In genomic region chr6:131754715-131755567, GRCh38 we compare ENCODE assay signal across 20 cellular contexts. TPM values are rescaled to one million over a fixed set of nuclear protein-coding genes. Genes with fewer than 3 reads are reported as not detected.
DNase-seq lines count a peak whose midpoint lies in the region; ATAC-seq, FAIRE-seq and TF ChIP-seq lines count a peak whose summit lies in the region.
"Had no signal": no experiment of that assay in that cellular context is flagged by ENCODE, and none has a peak within 500 bp of the region (broad histone marks: within the 10 kb centered on the region; RNA-seq: fewer than 3 reads in every experiment).

No MANE protein-coding gene starts in this region.

- no peaks in the 10 kb centered on the region for H3K9me3 Mint-ChIP-seq in activated naive CD4-positive, alpha-beta T cell treated with anti-CD3 and anti-CD28 coated beads, Interleukin-2, amount 10 ng/mL, durations not matched to agents 7 days and 5 days

- H3K4me2 ChIP-seq in endothelial cell of umbilical vein (ENCODE audit: insufficient read depth, low read length) = no peak overlapping the region
- peak overlapping the region; percentile 27 for H3K4me2 ChIP-seq in osteoblast (ENCODE audit: insufficient read depth, low read length)

- H2AFZ ChIP-seq in endothelial cell of umbilical vein (ENCODE audit: low read depth, low read length) = peak overlapping the region; percentile 25
- no peak overlapping the region for H2AFZ ChIP-seq in osteoblast (ENCODE audit: low read length)

- CTCF ChIA-PET in endothelial cell of umbilical vein (lab: Charles Lee) = interaction anchor here (0.8 kb wide), 1 partner anchor 12 kb away, joined by 3 read pairs; no protein-coding TSS in a partner anchor
- CTCF ChIA-PET in activated naive CD4-positive, alpha-beta T cell treated with anti-CD3 and anti-CD28 coated beads, Interleukin-2, amount 10 ng/mL, durations not matched to agents 7 days and 5 days (lab: Charles Lee) = no interaction called here

- H3K27me3 ChIP-seq in SJSA1 (replicated peaks) (no peaks in the 10 kb centered on the region), endothelial cell of umbilical vein (ENCODE audit: control insufficient read depth in 2 of 2, insufficient read depth in 2 of 2, low read length in 2 of 2) (peaks cover 0 to 2% of the 10 kb centered on the region in 2 experiments), osteoblast (ENCODE audit: insufficient read depth, low read length) (no peaks in the 10 kb centered on the region)
- H3K27me3 ChIP-seq: pancreas had no signal

- dilution Hi-C loops in endothelial cell of umbilical vein (cut with MboI; ENCODE audit: extremely low pct_ligation_motif_present, low sequenced_read_pairs) = no loop called here

- no peak overlapping the region for H3K9ac ChIP-seq in endothelial cell of umbilical vein (replicated peaks; ENCODE audit: extremely low read depth, insufficient read depth, low read length)

- H3K27ac ChIP-seq in SJSA1 (peak overlapping the region; percentile 68), endothelial cell of umbilical vein (ENCODE audit: insufficient read depth, low read depth, low read length) (no peak overlapping the region), osteoblast (ENCODE audit: low read depth, low read length) (peak overlapping the region; percentile 97)
- H3K27ac ChIP-seq: pancreas, RWPE1 had no signal

- ATAC-seq in HG03175 (IDR thresholded peaks at IDR 0.05; ENCODE audit: unreplicated experiment) = no peak
- no peak for ATAC-seq in omental fat pad (ENCODE audit: low FRiP score)
- ATAC-seq: activated CD8-positive, alpha-beta memory T cell treated with anti-CD3 and anti-CD28 coated beads, Interleukin-2, amount 10 ng/mL, durations not matched to agents 7 days and 5 days; left colon; pancreas had no signal

- POLR2A ChIA-PET in endothelial cell of umbilical vein (lab: Charles Lee) = no interaction called here

- H3K4me1 Mint-ChIP-seq in activated naive CD4-positive, alpha-beta T cell treated with anti-CD3 and anti-CD28 coated beads, Interleukin-2, amount 10 ng/mL, durations not matched to agents 7 days and 5 days = no peaks in the 10 kb centered on the region
- H3K4me1 Mint-ChIP-seq: activated CD8-positive, alpha-beta memory T cell treated with anti-CD3 and anti-CD28 coated beads, Interleukin-2, amount 10 ng/mL, durations not matched to agents 7 days and 5 days had no signal

- DNase-seq in H4 (ENCODE audit: low spot score) = peak; percentile 77
- DNase-seq in SJSA1 (ENCODE audit: low read depth in 1 of 2, low spot score in 2 of 2) = peak; percentile 53 to 84
- no peak for DNase-seq in endothelial cell of umbilical vein (ENCODE audit: low read depth, low spot score)
- peak; percentile 38 for DNase-seq in osteoblast (ENCODE audit: insufficient read length, low spot score, missing footprints)
- DNase-seq in omental fat pad (ENCODE audit: low spot score) = no peak
- no peak for DNase-seq in activated naive CD4-positive, alpha-beta T cell treated with anti-CD3 and anti-CD28 coated beads, Interleukin-2, amount 10 ng/mL, durations not matched to agents 7 days and 5 days
- DNase-seq: activated CD4-positive, alpha-beta T cell treated with anti-CD3 and anti-CD28 coated beads for 1 hour; activated CD8-positive, alpha-beta memory T cell treated with anti-CD3 and anti-CD28 coated beads, Interleukin-2, amount 10 ng/mL, durations not matched to agents 7 days and 5 days; Calu3; left colon; NCI-H1417 treated with DMSO at 0.1 percent for 48 hours; pancreas; stimulated activated CD4-positive, alpha-beta T cell treated with anti-CD3 and anti-CD28 coated beads, Interleukin-4, amount 100 ng/mL, for 24 hours; substantia nigra had no signal

- H3K36me3 ChIP-seq in SJSA1 (no peaks in the 10 kb centered on the region), endothelial cell of umbilical vein (ENCODE audit: control insufficient read depth in 2 of 2, extremely low read depth in 1 of 2, insufficient read depth in 2 of 2, low read length in 2 of 2) (no peaks in the 10 kb centered on the region), osteoblast (ENCODE audit: insufficient read depth, low read length) (no peaks in the 10 kb centered on the region)
- H3K36me3 ChIP-seq: pancreas had no signal

- intact Hi-C loops in endothelial cell of umbilical vein (cut with micrococcal nuclease) = no loop called here

- no peaks in the 10 kb centered on the region for H3K9me1 ChIP-seq in endothelial cell of umbilical vein (replicated peaks; ENCODE audit: control insufficient read depth, extremely low read depth, insufficient read depth, low read length)

- H3K79me2 ChIP-seq in endothelial cell of umbilical vein (ENCODE audit: control insufficient read depth, insufficient read depth, low read length) = no peaks in the 10 kb centered on the region
- no peaks in the 10 kb centered on the region for H3K79me2 ChIP-seq in osteoblast (ENCODE audit: insufficient read depth, low read length)

- H3K4me3 ChIP-seq in SJSA1 = no peak overlapping the region
- no peak overlapping the region for H3K4me3 ChIP-seq in endothelial cell of umbilical vein (replicated peaks in 1 of 3; ENCODE audit: insufficient read depth in 1 of 3, low read depth in 1 of 3, low read length in 3 of 3)
- H3K4me3 ChIP-seq in osteoblast (ENCODE audit: insufficient read depth, low read length) = no peak overlapping the region
- H3K4me3 ChIP-seq: pancreas, skin epidermis had no signal

- H3K27ac Mint-ChIP-seq in activated naive CD4-positive, alpha-beta T cell treated with anti-CD3 and anti-CD28 coated beads, Interleukin-2, amount 10 ng/mL, durations not matched to agents 7 days and 5 days = no peak overlapping the region
- H3K27ac Mint-ChIP-seq: activated CD8-positive, alpha-beta memory T cell treated with anti-CD3 and anti-CD28 coated beads, Interleukin-2, amount 10 ng/mL, durations not matched to agents 7 days and 5 days had no signal

- H3K27me3 Mint-ChIP-seq in activated naive CD4-positive, alpha-beta T cell treated with anti-CD3 and anti-CD28 coated beads, Interleukin-2, amount 10 ng/mL, durations not matched to agents 7 days and 5 days = peaks cover 4% of the 10 kb centered on the region

- H3K36me3 Mint-ChIP-seq in activated naive CD4-positive, alpha-beta T cell treated with anti-CD3 and anti-CD28 coated beads, Interleukin-2, amount 10 ng/mL, durations not matched to agents 7 days and 5 days = no peaks in the 10 kb centered on the region
- H3K36me3 Mint-ChIP-seq: activated CD8-positive, alpha-beta memory T cell treated with anti-CD3 and anti-CD28 coated beads, Interleukin-2, amount 10 ng/mL, durations not matched to agents 7 days and 5 days had no signal

- no peak for FAIRE-seq in endothelial cell of umbilical vein (lab: Jason Lieb, UNC)
- FAIRE-seq: H54, pancreas had no signal

- no peak overlapping the region for H3K4me3 Mint-ChIP-seq in activated naive CD4-positive, alpha-beta T cell treated with anti-CD3 and anti-CD28 coated beads, Interleukin-2, amount 10 ng/mL, durations not matched to agents 7 days and 5 days
- H3K4me3 Mint-ChIP-seq: activated CD8-positive, alpha-beta memory T cell treated with anti-CD3 and anti-CD28 coated beads, Interleukin-2, amount 10 ng/mL, durations not matched to agents 7 days and 5 days had no signal

- peaks cover 53% of the 10 kb centered on the region for H3K4me1 ChIP-seq in SJSA1 (replicated peaks)
- no peaks in the 10 kb centered on the region for H3K4me1 ChIP-seq in endothelial cell of umbilical vein (ENCODE audit: control insufficient read depth, extremely low read depth, insufficient read depth, low read length)
- H3K4me1 ChIP-seq in osteoblast (ENCODE audit: insufficient read depth, low read length) = peaks cover 42% of the 10 kb centered on the region
- H3K4me1 ChIP-seq: pancreas had no signal

- H4K20me1 ChIP-seq in endothelial cell of umbilical vein (replicated peaks; ENCODE audit: control insufficient read depth, extremely low read depth, insufficient read depth, low read length) (no peaks in the 10 kb centered on the region), osteoblast (ENCODE audit: insufficient read depth, low read length) (no peaks in the 10 kb centered on the region)

- H3K9me3 ChIP-seq in SJSA1 (replicated peaks) (no peaks in the 10 kb centered on the region), endothelial cell of umbilical vein (replicated peaks; ENCODE audit: control insufficient read depth, insufficient read depth, low read length) (no peaks in the 10 kb centered on the region), osteoblast (ENCODE audit: low read depth, low read length) (no peaks in the 10 kb centered on the region)
- H3K9me3 ChIP-seq: pancreas had no signal

- TF ChIP-seq POLR2A in endothelial cell of umbilical vein (IDR thresholded peaks at IDR 0.05; ENCODE audit: low read depth, low read length) = no peak

- no TSS peak for BruUV-seq in endothelial cell of umbilical vein (replicated peaks; lab: Mats Ljungman, UMichigan)

- TF ChIP-seq CTCF in endothelial cell of umbilical vein (IDR thresholded peaks at IDR 0.05; ENCODE audit: extremely low read depth in 1 of 2, insufficient read depth in 1 of 2, low read depth in 1 of 2, low read length in 2 of 2) = no peak
- TF ChIP-seq CTCF in osteoblast (IDR thresholded peaks at IDR 0.05; ENCODE audit: extremely low read depth, low read depth, low read length) = no peak
- no peak for TF ChIP-seq CTCF in omental fat pad (IDR thresholded peaks at IDR 0.05)

RNA-seq across cellular contexts. Expression of gene CTAGE9, which starts 44.1 kb away (rescaled TPM):
- total RNA-seq in H4 (2014; rRNA removed; shearing (Covaris generic)) = not detected in 2 replicates
- total RNA-seq in SJSA1 (2014; rRNA removed; shearing (Covaris generic)) = 0.26 TPM in 1 of 2 replicates, not detected in the other
- total RNA-seq in endothelial cell of umbilical vein (not detected in 2 replicates), osteoblast (not detected in 2 replicates), omental fat pad (under 1 TPM in 1 of 4 donors, not detected in 3; 0.19 TPM)
- polyA plus RNA-seq in endothelial cell of umbilical vein = not detected in 2 replicates
- not detected in 2 replicates for polyA plus RNA-seq in endothelial cell of umbilical vein (2011; cell fraction: cytosol; rRNA removed)
- polyA plus RNA-seq in endothelial cell of umbilical vein (2011; cell fraction: nucleus; rRNA removed) = not detected in 2 replicates
- not detected in 2 replicates for polyA plus RNA-seq in endothelial cell of umbilical vein (2012)
- not detected in 2 replicates for polyA minus RNA-seq in endothelial cell of umbilical vein
- not detected for polyA minus RNA-seq in endothelial cell of umbilical vein (2011; cell fraction: cytosol; rRNA and poly(A)+ RNA removed)
- polyA minus RNA-seq in endothelial cell of umbilical vein (2011; cell fraction: nucleus; rRNA and poly(A)+ RNA removed) = not detected in 2 replicates
- total RNA-seq: activated CD8-positive, alpha-beta memory T cell treated with anti-CD3 and anti-CD28 coated beads, Interleukin-2, amount 10 ng/mL, durations not matched to agents 7 days and 5 days; Calu3; left colon; LHCN-M2; pancreas; T-helper 1 cell treated with Interleukin-12 subunit alpha and Interleukin-12 subunit beta and Interleukin-4 antibody, amounts not matched to agents 30 ng/mL and 1 ng/mL, for 36 hours had no signal
- polyA plus RNA-seq: pancreas had no signal

RNA-seq across cellular contexts. Expression of gene ENPP1, which starts 52.9 kb away (rescaled TPM):
- total RNA-seq in H4 (2014; rRNA removed; shearing (Covaris generic)) = 32.2 and 39.5 TPM in 2 replicates
- total RNA-seq in SJSA1 (2014; rRNA removed; shearing (Covaris generic)) = 21.5 and 24.5 TPM in 2 replicates
- total RNA-seq in endothelial cell of umbilical vein (1.4 and 1.5 TPM in 2 replicates), osteoblast (16.3 and 20.3 TPM in 2 replicates), omental fat pad (10 to 100 TPM; 10.9 to 60.8 (median 19.3) TPM)
- 0.36 and 0.46 TPM in 2 replicates for polyA plus RNA-seq in endothelial cell of umbilical vein
- polyA plus RNA-seq in endothelial cell of umbilical vein (2011; cell fraction: cytosol; rRNA removed) = 0.40 and 0.54 TPM in 2 replicates
- 0.53 and 0.80 TPM in 2 replicates for polyA plus RNA-seq in endothelial cell of umbilical vein (2011; cell fraction: nucleus; rRNA removed)
- 0.65 and 2.0 TPM in 2 replicates for polyA plus RNA-seq in endothelial cell of umbilical vein (2012)
- 0.62 and 1.1 TPM in 2 replicates for polyA minus RNA-seq in endothelial cell of umbilical vein
- 1.0 TPM for polyA minus RNA-seq in endothelial cell of umbilical vein (2011; cell fraction: cytosol; rRNA and poly(A)+ RNA removed)
- 0.82 and 1.3 TPM in 2 replicates for polyA minus RNA-seq in endothelial cell of umbilical vein (2011; cell fraction: nucleus; rRNA and poly(A)+ RNA removed)

RNA-seq across cellular contexts. Expression of gene OR2A4, which starts 53.7 kb away (rescaled TPM):
- total RNA-seq in H4 (2014; rRNA removed; shearing (Covaris generic)) = not detected in 2 replicates
- not detected in 2 replicates for total RNA-seq in SJSA1 (2014; rRNA removed; shearing (Covaris generic))
- total RNA-seq in endothelial cell of umbilical vein (not detected in 2 replicates), osteoblast (0.88 TPM in 1 of 2 replicates, not detected in the other), omental fat pad (under 1 TPM in 2 of 4 donors, not detected in 2; 0.95 to 0.96 TPM)
- polyA plus RNA-seq in endothelial cell of umbilical vein = not detected in 2 replicates
- polyA plus RNA-seq in endothelial cell of umbilical vein (2011; cell fraction: cytosol; rRNA removed) = 0.04 TPM in 1 of 2 replicates, not detected in the other
- 0.31 TPM in 1 of 2 replicates, not detected in the other for polyA plus RNA-seq in endothelial cell of umbilical vein (2011; cell fraction: nucleus; rRNA removed)
- not detected in 2 replicates for polyA plus RNA-seq in endothelial cell of umbilical vein (2012)
- not detected in 2 replicates for polyA minus RNA-seq in endothelial cell of umbilical vein
- not detected for polyA minus RNA-seq in endothelial cell of umbilical vein (2011; cell fraction: cytosol; rRNA and poly(A)+ RNA removed)
- 0.24 TPM in 1 of 2 replicates, not detected in the other for polyA minus RNA-seq in endothelial cell of umbilical vein (2011; cell fraction: nucleus; rRNA and poly(A)+ RNA removed)
- total RNA-seq: activated CD8-positive, alpha-beta memory T cell treated with anti-CD3 and anti-CD28 coated beads, Interleukin-2, amount 10 ng/mL, durations not matched to agents 7 days and 5 days; Calu3; pancreas; T-helper 1 cell treated with Interleukin-12 subunit alpha and Interleukin-12 subunit beta and Interleukin-4 antibody, amounts not matched to agents 30 ng/mL and 1 ng/mL, for 36 hours had no signal

Comparison
In these comparisons a context has a peak if more than half of its experiments do, and no peak if none do; other contexts are left out.
1. DNase-seq: peak in H4 (single experiment), SJSA1 (2 of 2) and osteoblast (single experiment); none in endothelial cell of umbilical vein (single experiment), omental fat pad (single experiment) and activated naive CD4-positive, alpha-beta T cell treated with anti-CD3 and anti-CD28 coated beads, Interleukin-2, amount 10 ng/mL, durations not matched to agents 7 days and 5 days (single experiment).